8 cellular contexts compared by ENCODE assay signal in the genomic region with DNA sequence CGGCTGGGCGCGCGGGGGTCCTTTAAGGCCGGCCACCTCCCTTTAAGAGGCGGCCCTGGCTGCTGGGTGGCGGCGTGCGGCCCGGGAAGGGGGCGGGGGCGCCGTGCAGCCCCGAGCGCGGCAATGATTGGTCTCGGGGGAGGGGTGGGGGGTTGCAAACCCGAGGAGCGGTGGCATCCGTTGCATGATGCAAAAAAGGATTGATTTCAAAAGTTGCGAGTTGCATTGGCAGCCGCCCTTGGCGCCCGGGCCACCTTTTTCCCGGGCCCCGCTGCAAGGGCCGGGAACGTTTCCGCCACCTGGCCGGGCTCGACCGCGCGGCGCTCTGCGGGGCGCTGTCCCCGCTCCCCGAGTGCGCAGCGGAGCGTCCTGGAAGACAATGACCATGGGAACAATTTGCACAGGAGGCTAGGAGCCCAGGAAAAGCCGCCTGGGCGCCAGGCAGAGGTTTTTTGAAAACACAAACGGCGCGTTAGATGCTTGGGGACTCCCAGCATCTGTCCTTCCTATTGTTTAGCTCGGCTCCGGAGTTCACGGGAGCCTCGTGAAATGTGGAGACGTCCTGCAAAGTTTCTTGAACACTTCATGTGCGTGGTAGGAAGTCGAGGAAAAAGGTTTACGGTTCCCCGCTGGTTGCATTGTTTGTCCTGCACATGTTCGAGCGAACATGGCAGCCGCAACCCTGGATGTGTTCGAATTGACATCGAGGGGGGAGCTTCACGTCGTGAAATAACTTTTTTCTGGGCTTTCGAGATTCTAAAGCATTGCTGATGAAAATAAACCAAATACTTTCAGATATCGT. TPM values are rescaled to one million over a fixed set of nuclear protein-coding genes. Genes with fewer than 3 reads are reported as not detected.
DNase-seq lines count a peak whose midpoint lies in the region; ATAC-seq, FAIRE-seq and TF ChIP-seq lines count a peak whose summit lies in the region.

Gene SEPHS1 (minus strand): TSS at position 78 of the 802 bp plus-strand sequence. CDS start 3,343 bp downstream, outside the sequence.

- H3K27ac Mint-ChIP-seq in immature natural killer cell, result peak within 1 kb of the TSS; percentile 75 to 89 (median 85)

- peaks cover 7 to 69% (median 45%) of the 10 kb centered on the region in 6 donors for H3K4me1 ChIP-seq in spleen

- peak within 1 kb of the TSS; percentile 88 to 97 (median 95) for H3K27ac ChIP-seq in spleen

- TF ChIP-seq CTCF in WI38 (IDR thresholded peaks at IDR 0.05; ENCODE audit: low read depth, low read length) (no peak), bronchial epithelial cell (IDR thresholded peaks at IDR 0.05; ENCODE audit: insufficient read depth, low read length, severe bottlenecking) (peak; percentile 12), spleen (IDR thresholded peaks at IDR 0.05 in 8 of 11, conservative IDR thresholded peaks at IDR 0.05 in 3 of 11) (no peak)

- H3K9me3 Mint-ChIP-seq in immature natural killer cell, result peaks cover 0 to 1% (median 0%) of the 10 kb centered on the region in 6 donors

- H3K27me3 ChIP-seq in bronchial epithelial cell (ENCODE audit: control insufficient read depth, insufficient read depth, low read length) (peaks cover 2% of the 10 kb centered on the region), spleen (replicated peaks in 1 of 7) (peaks cover 0 to 25% (median 0%) of the 10 kb centered on the region in 7 donors)

- peak; percentile 74 to 83 for DNase-seq in NCI-H2081 (lab: John Stamatoyannopoulos, UW)
- no peak for DNase-seq in NCI-H2081 treated with DMSO at 0.1 percent for 48 hours (lab: John Stamatoyannopoulos, UW)
- DNase-seq in NCI-H2029 (lab: John Stamatoyannopoulos, UW), result peak; percentile 34
- DNase-seq in bronchial epithelial cell (ENCODE audit: low read depth), result peak; percentile 29
- peak; percentile 71 to 77 (median 71) for DNase-seq in immature natural killer cell
- DNase-seq in spleen, result peak; percentile 93

- intact Hi-C loops in spleen (cut with DNase I; ENCODE audit: low total_unique reads), result no loop called here

- H3K4me1 Mint-ChIP-seq in immature natural killer cell, result peaks cover 38 to 47% of the 10 kb centered on the region in 2 donors

- peak within 1 kb of the TSS; percentile 87 to 96 (median 93) for H3K4me3 Mint-ChIP-seq in immature natural killer cell

- ATAC-seq in HG02763 (IDR thresholded peaks at IDR 0.05; ENCODE audit: unreplicated experiment), result peak; percentile 59

- peaks cover 0 to 5% (median 0%) of the 10 kb centered on the region in 3 donors for H3K36me3 Mint-ChIP-seq in immature natural killer cell

- no peaks in the 10 kb centered on the region for H3K9me3 ChIP-seq in spleen

- no peak for FAIRE-seq in bronchial epithelial cell (lab: Jason Lieb, UNC)

- H3K36me3 ChIP-seq in bronchial epithelial cell (ENCODE audit: control insufficient read depth, insufficient read depth, low read length) (peaks cover 3% of the 10 kb centered on the region), spleen (peaks cover 0 to 14% (median 0%) of the 10 kb centered on the region in 6 donors)

- WGBS in spleen, 5 donors, result 0 to 1% (median 0%) methylated on average over 44 to 65 of the region's 65 CpGs

- no peak for TF ChIP-seq POLR2A in spleen (IDR thresholded peaks at IDR 0.05)

- peaks cover 9 to 20% (median 11%) of the 10 kb centered on the region in 3 donors for H3K27me3 Mint-ChIP-seq in immature natural killer cell (ENCODE audit: low read depth in 3 of 3)

- H3K4me3 ChIP-seq in WI38 (ENCODE audit: low read depth, low read length), result peak within 1 kb of the TSS; percentile 81
- peak within 1 kb of the TSS; percentile 71 for H3K4me3 ChIP-seq in bronchial epithelial cell (ENCODE audit: low read depth, low read length)
- H3K4me3 ChIP-seq in spleen, result peak within 1 kb of the TSS; percentile 66 to 100 (median 98)

RNA-seq across cellular contexts. Expression of gene SEPHS1, which starts in this region (rescaled TPM):
- total RNA-seq in bronchial epithelial cell (18.7 and 22.9 TPM in 2 replicates), spleen (10 to 100 TPM; 25.2 to 44.0 (median 31.4) TPM)
- polyA plus RNA-seq in immature natural killer cell (10 to 100 TPM; 14.3 to 19.3 (median 18.4) TPM), spleen (10 to 100 TPM; 15.4 to 23.5 (median 19.0) TPM)
